Comparison of ENCODE assay signal across 8 cellular contexts in the genomic region with DNA sequence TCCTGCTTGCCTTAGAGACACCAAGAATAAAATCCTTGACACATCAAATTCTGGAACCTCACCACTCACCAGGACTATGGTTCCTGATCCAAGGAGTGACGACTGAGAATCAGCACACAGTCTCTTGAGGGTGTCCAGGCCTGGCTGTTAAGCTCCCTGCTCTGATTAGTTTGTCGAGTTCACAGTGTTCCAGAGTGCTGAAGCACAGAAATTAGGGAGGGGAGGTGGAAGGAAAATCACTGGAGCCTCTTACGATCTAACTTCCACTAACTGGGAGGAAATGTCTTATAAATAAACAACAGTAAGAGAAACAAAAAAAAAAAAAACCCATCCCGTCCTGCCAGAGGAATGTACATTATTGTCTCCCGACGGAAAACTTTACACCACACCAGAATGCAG.
A peak's percentile ranks its signal among the peaks of the same experiment; 100 is the strongest.
DNase-seq lines count a peak whose midpoint lies in the region; ATAC-seq and TF ChIP-seq lines count a peak whose summit lies in the region.

No MANE protein-coding gene starts in this region.

- H3K4me3 ChIP-seq in HCT116 (replicated peaks in 1 of 2; ENCODE audit: low read depth in 1 of 2, low read length in 2 of 2) (peak overlapping the region; percentile 41 to 61), colonic mucosa (no peak overlapping the region), liver (ENCODE audit: low read depth in 1 of 3, low read length in 3 of 3) (peak overlapping the region in 1 of 3 donors; percentile 12)
- H3K4me3 ChIP-seq in CD8-positive, alpha-beta memory T cell (ENCODE audit: low read length) = no peak overlapping the region

- H3K9me3 ChIP-seq in HCT116 (ENCODE audit: control insufficient read depth in 1 of 2, insufficient read depth in 1 of 2, low read depth in 1 of 2, low read length in 2 of 2) (no peaks in the 10 kb centered on the region), colonic mucosa (no peaks in the 10 kb centered on the region), liver (ENCODE audit: control insufficient read depth in 4 of 4, low read length in 3 of 4) (no peaks in the 10 kb centered on the region)
- H3K9me3 ChIP-seq in CD8-positive, alpha-beta memory T cell (ENCODE audit: low read length) = no peaks in the 10 kb centered on the region

- CTCF ChIA-PET in HCT116 (lab: Charles Lee) = no interaction called here
- CTCF ChIA-PET in CD8-positive, alpha-beta memory T cell (lab: Charles Lee) = no interaction called here

- H3K27me3 ChIP-seq in HCT116 (ENCODE audit: insufficient read depth, low read length) (no peaks in the 10 kb centered on the region), colonic mucosa (no peaks in the 10 kb centered on the region), liver (ENCODE audit: control insufficient read depth in 4 of 4, insufficient read depth in 4 of 4, low read length in 3 of 4) (no peaks in the 10 kb centered on the region)
- no peaks in the 10 kb centered on the region for H3K27me3 ChIP-seq in CD8-positive, alpha-beta memory T cell (ENCODE audit: insufficient read depth, low read length, poor library complexity, severe bottlenecking)

- no peak for TF ChIP-seq CTCF in HCT116 (IDR thresholded peaks at IDR 0.05 in 2 of 3, conservative IDR thresholded peaks at IDR 0.05 in 1 of 3; ENCODE audit: borderline replicate concordance in 1 of 3, insufficient read depth in 1 of 3, low read depth in 2 of 3, low read length in 2 of 3)
- TF ChIP-seq CTCF in colonic mucosa (IDR thresholded peaks at IDR 0.05) = no peak
- TF ChIP-seq CTCF in liver (IDR thresholded peaks at IDR 0.05; ENCODE audit: low read depth, low read length, missing input control) = no peak

- H3K27ac ChIP-seq in HCT116 (ENCODE audit: low read depth, low read length) = peak overlapping the region; percentile 86
- H3K27ac ChIP-seq in colonic mucosa = peak overlapping the region; percentile 60
- peak overlapping the region; percentile 89 to 93 for H3K27ac ChIP-seq in liver (ENCODE audit: low read depth in 1 of 2, low read length in 2 of 2)
- no peak overlapping the region for H3K27ac ChIP-seq in CD8-positive, alpha-beta memory T cell (ENCODE audit: low read depth, low read length)

- H3K79me2 ChIP-seq in HCT116 (ENCODE audit: insufficient read depth, low read length) = peaks cover 99% of the 10 kb centered on the region

- H3K4me3 Mint-ChIP-seq in T-helper 2 cell treated with Interferon-gamma antibody and Interleukin-4, amounts not matched to agents 5 μg/mL and 100 μg/mL, for 36 hours = no peak overlapping the region
- H3K4me3 Mint-ChIP-seq in CD8-positive, alpha-beta memory T cell = no peak overlapping the region

- POLR2A ChIA-PET in HCT116 (lab: Charles Lee) = interaction anchor here (0.9 kb wide), 1 partner anchor 11 kb away, joined by 3 read pairs; no protein-coding TSS in a partner anchor
- POLR2A ChIA-PET in CD8-positive, alpha-beta memory T cell (lab: Charles Lee) = no interaction called here

- no peaks in the 10 kb centered on the region; the same call in 1 of the 2 replicates for H3K9me2 ChIP-seq in HCT116 (ENCODE audit: insufficient read depth)

- H3K27ac Mint-ChIP-seq in T-helper 2 cell treated with Interferon-gamma antibody and Interleukin-4, amounts not matched to agents 5 μg/mL and 100 μg/mL, for 36 hours = no peak overlapping the region
- peak overlapping the region in 1 of 8 donors; percentile 6 for H3K27ac Mint-ChIP-seq in CD8-positive, alpha-beta memory T cell

- peak; percentile 32 for ATAC-seq in HCT116
- no peak for ATAC-seq in HG03521 (IDR thresholded peaks at IDR 0.05; ENCODE audit: unreplicated experiment)

- DNase-seq in HCT116 (ENCODE audit: low read depth, low spot score) (no peak), colonic mucosa (peak; percentile 24), superior temporal gyrus (ENCODE audit: extremely low spot score) (peak; percentile 71)
- DNase-seq in T-helper 2 cell treated with Interferon-gamma antibody and Interleukin-4, amounts not matched to agents 5 μg/mL and 100 μg/mL, for 36 hours (ENCODE audit: low spot score) = no peak
- no peak for DNase-seq in CD8-positive, alpha-beta memory T cell
- DNase-seq in activated CD4-positive, alpha-beta T cell treated with anti-CD3 and anti-CD28 coated beads, Interleukin-2, amount 50 U/mL, for 1 hour = no peak

- TF ChIP-seq POLR2A in HCT116 (IDR thresholded peaks at IDR 0.05; ENCODE audit: borderline replicate concordance, extremely low read depth, insufficient read depth, insufficient read length) = no peak

- no peaks in the 10 kb centered on the region for H3K9me3 Mint-ChIP-seq in T-helper 2 cell treated with Interferon-gamma antibody and Interleukin-4, amounts not matched to agents 5 μg/mL and 100 μg/mL, for 36 hours
- no peaks in the 10 kb centered on the region for H3K9me3 Mint-ChIP-seq in CD8-positive, alpha-beta memory T cell

- no peaks in the 10 kb centered on the region for H3K4me1 Mint-ChIP-seq in T-helper 2 cell treated with Interferon-gamma antibody and Interleukin-4, amounts not matched to agents 5 μg/mL and 100 μg/mL, for 36 hours (ENCODE audit: low read depth)
- H3K4me1 Mint-ChIP-seq in CD8-positive, alpha-beta memory T cell = peaks cover 0 to 8% (median 0%) of the 10 kb centered on the region in 3 donors

- RAD21 ChIA-PET in HCT116 (lab: Charles Lee; ENCODE audit: low non-redundant PET in 1 of 2, low total read pairs in 2 of 2, uncharacterized antibody in 2 of 2, unreplicated experiment in 2 of 2) = no interaction called here

- no peak overlapping the region for H2AFZ ChIP-seq in HCT116 (ENCODE audit: low read depth, low read length, poor library complexity, severe bottlenecking)

- no peak for TF ChIP-seq RAD21 in HCT116 (IDR thresholded peaks at IDR 0.05; ENCODE audit: low read depth)
- no peak for TF ChIP-seq RAD21 in liver (IDR thresholded peaks at IDR 0.05)

- 0 out of 4 replicates have a peak, but pooled peaks cover 0 to 5% of the 10 kb centered on the region in 2 experiments for H3K36me3 ChIP-seq in HCT116 (ENCODE audit: control insufficient read depth in 1 of 2, insufficient read depth in 2 of 2, low read length in 2 of 2)
- H3K36me3 ChIP-seq in colonic mucosa = no peaks in the 10 kb centered on the region
- no peaks in the 10 kb centered on the region for H3K36me3 ChIP-seq in liver (ENCODE audit: control insufficient read depth in 4 of 4, insufficient read depth in 3 of 4, low read depth in 1 of 4, low read length in 3 of 4)
- H3K36me3 ChIP-seq in CD8-positive, alpha-beta memory T cell (ENCODE audit: insufficient read depth, low read length) = no peaks in the 10 kb centered on the region

- intact Hi-C loops in HCT116 (cut with micrococcal nuclease) (no loop called here), colonic mucosa (cut with DNase I) (no loop called here)

- H3K4me1 ChIP-seq in HCT116 (ENCODE audit: control insufficient read depth in 1 of 2, insufficient read depth in 2 of 2, low read length in 2 of 2) (peaks cover 60 to 87% of the 10 kb centered on the region in 2 experiments), colonic mucosa (no peaks in the 10 kb centered on the region), liver (ENCODE audit: control insufficient read depth in 4 of 4, insufficient read depth in 4 of 4, low read length in 3 of 4) (peaks cover 0 to 25% (median 4%) of the 10 kb centered on the region in 4 donors)
- H3K4me1 ChIP-seq in CD8-positive, alpha-beta memory T cell (ENCODE audit: insufficient read depth, low read length) = no peaks in the 10 kb centered on the region

- no peaks in the 10 kb centered on the region for H4K20me1 ChIP-seq in HCT116 (ENCODE audit: insufficient read depth)

- H3K36me3 Mint-ChIP-seq in T-helper 2 cell treated with Interferon-gamma antibody and Interleukin-4, amounts not matched to agents 5 μg/mL and 100 μg/mL, for 36 hours (ENCODE audit: low read depth) = no peaks in the 10 kb centered on the region
- H3K36me3 Mint-ChIP-seq in CD8-positive, alpha-beta memory T cell = peaks cover 17 to 22% (median 20%) of the 10 kb centered on the region in 3 donors

- H3K27me3 Mint-ChIP-seq in T-helper 2 cell treated with Interferon-gamma antibody and Interleukin-4, amounts not matched to agents 5 μg/mL and 100 μg/mL, for 36 hours (ENCODE audit: low read depth) = no peaks in the 10 kb centered on the region
- peaks cover 0 to 2% of the 10 kb centered on the region in 2 donors for H3K27me3 Mint-ChIP-seq in CD8-positive, alpha-beta memory T cell

- BruUV-seq in HCT116 (replicated peaks; lab: Mats Ljungman, UMichigan) = no TSS peak

- peak overlapping the region; percentile 82 for H3K4me2 ChIP-seq in HCT116 (ENCODE audit: low read length)

- H3K9ac ChIP-seq in HCT116 (ENCODE audit: low read length) (peak overlapping the region; percentile 69), colonic mucosa (ENCODE audit: low read depth in 2 of 2, low read length in 2 of 2) (peak overlapping the region in 1 of 2 donors; percentile 66), liver (ENCODE audit: low read depth in 1 of 2, low read length in 2 of 2) (peak overlapping the region in 1 of 2 donors; percentile 79)

- 72% methylated on average over 6 of the region's 6 CpGs for WGBS in liver

TF ChIP-seq in HCT116, 20 proteins besides CTCF, POLR2A, EP300 and RAD21 (continues in another document):
- TF ChIP-seq ZFX (IDR thresholded peaks at IDR 0.05) (no peak), ZNF274 (IDR thresholded peaks at IDR 0.05; ENCODE audit: low read depth, low read length) (no peak), POLR2AphosphoS5 (IDR thresholded peaks at IDR 0.05; ENCODE audit: low read depth, low read length) (no peak), ELF1 (IDR thresholded peaks at IDR 0.05; ENCODE audit: borderline replicate concordance, low read depth) (no peak)

TF ChIP-seq in liver, 16 proteins besides CTCF, POLR2A, EP300 and RAD21 (continues in another document):
- TF ChIP-seq, protein P1, sequence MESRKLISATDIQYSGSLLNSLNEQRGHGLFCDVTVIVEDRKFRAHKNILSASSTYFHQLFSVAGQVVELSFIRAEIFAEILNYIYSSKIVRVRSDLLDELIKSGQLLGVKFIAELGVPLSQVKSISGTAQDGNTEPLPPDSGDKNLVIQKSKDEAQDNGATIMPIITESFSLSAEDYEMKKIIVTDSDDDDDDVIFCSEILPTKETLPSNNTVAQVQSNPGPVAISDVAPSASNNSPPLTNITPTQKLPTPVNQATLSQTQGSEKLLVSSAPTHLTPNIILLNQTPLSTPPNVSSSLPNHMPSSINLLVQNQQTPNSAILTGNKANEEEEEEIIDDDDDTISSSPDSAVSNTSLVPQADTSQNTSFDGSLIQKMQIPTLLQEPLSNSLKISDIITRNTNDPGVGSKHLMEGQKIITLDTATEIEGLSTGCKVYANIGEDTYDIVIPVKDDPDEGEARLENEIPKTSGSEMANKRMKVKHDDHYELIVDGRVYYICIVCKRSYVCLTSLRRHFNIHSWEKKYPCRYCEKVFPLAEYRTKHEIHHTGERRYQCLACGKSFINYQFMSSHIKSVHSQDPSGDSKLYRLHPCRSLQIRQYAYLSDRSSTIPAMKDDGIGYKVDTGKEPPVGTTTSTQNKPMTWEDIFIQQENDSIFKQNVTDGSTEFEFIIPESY (IDR thresholded peaks at IDR 0.05) = peak; percentile 12
- no peak for TF ChIP-seq HNF4A (conservative IDR thresholded peaks at IDR 0.05)
- TF ChIP-seq, protein P2, sequence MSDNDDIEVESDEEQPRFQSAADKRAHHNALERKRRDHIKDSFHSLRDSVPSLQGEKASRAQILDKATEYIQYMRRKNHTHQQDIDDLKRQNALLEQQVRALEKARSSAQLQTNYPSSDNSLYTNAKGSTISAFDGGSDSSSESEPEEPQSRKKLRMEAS (IDR thresholded peaks at IDR 0.05) = no peak
- TF ChIP-seq EGR1 (IDR thresholded peaks at IDR 0.05; ENCODE audit: low read depth in 2 of 2) = no peak
- no peak for TF ChIP-seq YY1 (IDR thresholded peaks at IDR 0.05)
- TF ChIP-seq NR2F2 (IDR thresholded peaks at IDR 0.05) = peak; percentile 45

Comparison
In these comparisons a context has a peak if more than half of its experiments do, and no peak if none do; other contexts are left out.
1. DNase-seq: peak in colonic mucosa (single experiment) and superior temporal gyrus (single experiment); none in HCT116 (single experiment), T-helper 2 cell treated with Interferon-gamma antibody and Interleukin-4, amounts not matched to agents 5 μg/mL and 100 μg/mL, for 36 hours (single experiment), CD8-positive, alpha-beta memory T cell (0 of 5) and activated CD4-positive, alpha-beta T cell treated with anti-CD3 and anti-CD28 coated beads, Interleukin-2, amount 50 U/mL, for 1 hour (single experiment).
2. H3K4me3 ChIP-seq: peak in HCT116 (2 of 2); none in colonic mucosa (single experiment) and CD8-positive, alpha-beta memory T cell (single experiment).